8 cellular contexts compared by ENCODE assay signal in genomic region chr3:185823280-185824044, GRCh38. TPM values are rescaled to one million over a fixed set of nuclear protein-coding genes. Genes with fewer than 3 reads are reported as not detected.
A peak's percentile ranks its signal among the peaks of the same experiment; 100 is the strongest.
DNase-seq lines count a peak whose midpoint lies in the region; ATAC-seq, FAIRE-seq and TF ChIP-seq lines count a peak whose summit lies in the region.

No MANE protein-coding gene starts in this region.

- H3K9me2 ChIP-seq in SK-N-SH: no peaks in the 10 kb centered on the region

- TF ChIP-seq RAD21 in SK-N-SH (IDR thresholded peaks at IDR 0.05; ENCODE audit: low read length) (no peak), HepG2 (CRISPR knock-in tag; IDR thresholded peaks at IDR 0.05) (no peak)

- TF ChIP-seq CTCF in A673 (conservative IDR thresholded peaks at IDR 0.05; ENCODE audit: low read depth, low read length): peak; percentile 42
- TF ChIP-seq CTCF in GM20000 (IDR thresholded peaks at IDR 0.05; ENCODE audit: extremely low read depth, missing control alignments): no peak
- peak; percentile 42 for TF ChIP-seq CTCF in SK-N-SH (IDR thresholded peaks at IDR 0.05)
- TF ChIP-seq CTCF in colonic mucosa (IDR thresholded peaks at IDR 0.05): no peak
- peak; percentile 36 for TF ChIP-seq CTCF in HepG2 (CRISPR knock-in tag; IDR thresholded peaks at IDR 0.05)
- TF ChIP-seq CTCF in stomach (IDR thresholded peaks at IDR 0.05): no peak

- peak overlapping the region; percentile 97 for H3K27ac ChIP-seq in A673 (ENCODE audit: low read depth, low read length, poor library complexity, severe bottlenecking)
- H3K27ac ChIP-seq in SK-N-SH (ENCODE audit: low read depth in 2 of 2, low read length in 1 of 2): peak overlapping the region; percentile 34 to 87; a peak in 3 of 4 replicates
- H3K27ac ChIP-seq in colonic mucosa: peak overlapping the region; percentile 89
- H3K27ac ChIP-seq in HepG2 (ENCODE audit: extremely low read length, insufficient read depth, low read length): peak overlapping the region; percentile 97
- H3K27ac ChIP-seq in stomach: peak overlapping the region; percentile 80 to 94 (median 89)

- H3K27me3 ChIP-seq in A673 (replicated peaks; ENCODE audit: insufficient read depth, low read depth, low read length, poor library complexity) (no peaks in the 10 kb centered on the region), SK-N-SH (ENCODE audit: insufficient read depth) (no peaks in the 10 kb centered on the region), colonic mucosa (no peaks in the 10 kb centered on the region), HepG2 (ENCODE audit: control insufficient read depth in 1 of 2, insufficient read depth in 2 of 2, low read length in 2 of 2) (no peaks in the 10 kb centered on the region; a peak in 1 of 5 replicates), stomach (peaks cover 3 to 87% (median 28%) of the 10 kb centered on the region in 3 donors)

- peak overlapping the region; percentile 97 for H3K9ac ChIP-seq in SK-N-SH
- H3K9ac ChIP-seq in colonic mucosa (ENCODE audit: low read depth in 2 of 2, low read length in 2 of 2): peak overlapping the region; percentile 86 to 88
- peak overlapping the region; percentile 97 for H3K9ac ChIP-seq in HepG2 (ENCODE audit: insufficient read depth, low read depth, low read length)

- ATAC-seq in HepG2: peak; percentile 24

- FAIRE-seq in HepG2 (lab: Jason Lieb, UNC) (no peak), HTR-8/SVneo (lab: Jason Lieb, UNC) (no peak)

- H3K9me3 ChIP-seq in A673 (ENCODE audit: low read depth, low read length, poor library complexity, severe bottlenecking) (no peaks in the 10 kb centered on the region), SK-N-SH (no peaks in the 10 kb centered on the region), colonic mucosa (no peaks in the 10 kb centered on the region), HepG2 (ENCODE audit: low read length) (no peaks in the 10 kb centered on the region), stomach (no peaks in the 10 kb centered on the region)

- POLR2A ChIA-PET in A673 (lab: Charles Lee; ENCODE audit: low non-redundant PET) (no interaction called here), SK-N-SH (lab: Yijun Ruan, JAX) (no interaction called here), HepG2 (lab: Yijun Ruan, JAX) (interaction anchor here (0.9 to 2.2 kb wide), 8 partner anchors 8 to 114 kb away, joined by 3 to 11 read pairs (median 7); partner anchors contain the start of gene TRA2B)

- peak overlapping the region; percentile 89 for H3K4me2 ChIP-seq in SK-N-SH
- H3K4me2 ChIP-seq in HepG2 (ENCODE audit: low read depth, low read length): peak overlapping the region; percentile 79

- in situ Hi-C loops in HepG2 (cut with HindIII; ENCODE audit: extremely low pct_ligation_motif_present, low pct_unique_long_range_greater_than_20kb): no loop called here

- 2% methylated on average over 30 of the region's 79 CpGs for WGBS in SK-N-SH (ENCODE audit: low lambda C conversion rate)
- under 1% methylated on average over 30 of the region's 79 CpGs for WGBS in HepG2 (ENCODE audit: low lambda C conversion rate)
- 0 to 1% (median 1%) methylated on average over 41 to 79 of the region's 79 CpGs for WGBS in stomach, 5 donors

- TF ChIP-seq EP300 in SK-N-SH (IDR thresholded peaks at IDR 0.05; ENCODE audit: borderline replicate concordance in 1 of 2, low read depth in 1 of 2, low read length in 1 of 2) (no peak), HepG2 (IDR thresholded peaks at IDR 0.05; ENCODE audit: low read depth in 2 of 2, low read length in 2 of 2) (no peak), HepG2 (CRISPR knock-in tag; IDR thresholded peaks at IDR 0.05; ENCODE audit: borderline replicate concordance) (no peak), stomach (IDR thresholded peaks at IDR 0.05) (no peak)

- H3K36me3 ChIP-seq in A673 (ENCODE audit: insufficient read depth, low read length, poor library complexity, severe bottlenecking) (no peaks in the 10 kb centered on the region), SK-N-SH (replicated peaks in 1 of 2; ENCODE audit: control insufficient read depth in 1 of 2, insufficient read depth in 2 of 2, low read length in 1 of 2) (peaks cover 2 to 14% of the 10 kb centered on the region in 2 experiments), colonic mucosa (no peaks in the 10 kb centered on the region), HepG2 (replicated peaks in 1 of 2; ENCODE audit: control insufficient read depth in 1 of 2, insufficient read depth in 2 of 2, low read length in 2 of 2) (no peaks in the 10 kb centered on the region; a peak in 1 of 5 replicates), stomach (no peaks in the 10 kb centered on the region)

- DNase-seq in A673 (ENCODE audit: low spot score) (peak; percentile 61), GM20000 (ENCODE audit: low spot score) (peak; percentile 70), SK-N-SH (peak; percentile 68), colonic mucosa (peak; percentile 57), HepG2 (ENCODE audit: low spot score) (no peak), stomach (peak; percentile 59), HTR-8/SVneo (ENCODE audit: insufficient read length, low spot score) (no peak), superior temporal gyrus (ENCODE audit: extremely low spot score) (no peak)

- H4K20me1 ChIP-seq in SK-N-SH (ENCODE audit: insufficient read depth) (peaks cover 38% of the 10 kb centered on the region), HepG2 (ENCODE audit: insufficient read depth, low read length) (peaks cover 41% of the 10 kb centered on the region)

- H3F3A ChIP-seq in SK-N-SH (replicated peaks; ENCODE audit: insufficient read depth): peaks cover 33% of the 10 kb centered on the region

- H3K4me3 ChIP-seq in A673 (ENCODE audit: low read depth, low read length, poor library complexity, severe bottlenecking): peak overlapping the region; percentile 97
- peak overlapping the region; percentile 72 to 86 for H3K4me3 ChIP-seq in SK-N-SH (ENCODE audit: low read depth in 2 of 2, low read length in 1 of 2)
- H3K4me3 ChIP-seq in colonic mucosa: peak overlapping the region; percentile 77
- peak overlapping the region; percentile 92 to 99 (median 95) for H3K4me3 ChIP-seq in HepG2 (replicated peaks in 1 of 3; ENCODE audit: insufficient read depth in 1 of 3, low read depth in 2 of 3, low read length in 3 of 3)
- peak overlapping the region; percentile 61 to 84 (median 74) for H3K4me3 ChIP-seq in stomach

- TF ChIP-seq POLR2A in HepG2 (IDR thresholded peaks at IDR 0.05; ENCODE audit: insufficient read depth in 1 of 2, low read depth in 2 of 2, low read length in 2 of 2): no peak
- TF ChIP-seq POLR2A in stomach (IDR thresholded peaks at IDR 0.05): no peak

- H2AFZ ChIP-seq in SK-N-SH (ENCODE audit: low read depth) (no peak overlapping the region), HepG2 (ENCODE audit: low read length) (no peak overlapping the region)

- CTCF ChIA-PET in A673 (lab: Charles Lee): interaction anchor here (0.7 kb wide), 1 partner anchor 163 kb away, joined by 3 read pairs; no protein-coding TSS in a partner anchor
- CTCF ChIA-PET in SK-N-SH (lab: Yijun Ruan, JAX): interaction anchor here (0.7 to 2.3 kb wide), 3 partner anchors 15 to 69 kb away, joined by 3 to 6 read pairs (median 5); no protein-coding TSS in a partner anchor
- CTCF ChIA-PET in HepG2 (lab: Yijun Ruan, JAX; ENCODE audit: low intra/inter-chr PET ratio, low total read pairs): no interaction called here

- intact Hi-C loops in A673 (cut with micrococcal nuclease; ENCODE audit: unreplicated experiment) (loop anchor here (1.0 to 5.0 kb wide), 2 partner anchors 56 to 89 kb away; no protein-coding TSS in a partner anchor), colonic mucosa (cut with DNase I) (no loop called here), HepG2 (cut with micrococcal nuclease; ENCODE audit: unreplicated experiment) (loop anchor here (5.0 kb wide), 1 partner anchor 91 kb away; no protein-coding TSS in a partner anchor), stomach (cut with DNase I; ENCODE audit: low total_unique reads) (no loop called here)

- H3K4me1 ChIP-seq in A673 (ENCODE audit: insufficient read depth, low read length, poor library complexity, severe bottlenecking) (peaks cover 36% of the 10 kb centered on the region), SK-N-SH (ENCODE audit: control insufficient read depth in 1 of 2, insufficient read depth in 2 of 2, low read depth in 1 of 2, low read length in 1 of 2) (peaks cover 12 to 19% of the 10 kb centered on the region in 2 experiments; a peak in 2 of 4 replicates), colonic mucosa (no peaks in the 10 kb centered on the region), HepG2 (ENCODE audit: insufficient read depth, low read length) (peaks cover 48% of the 10 kb centered on the region), stomach (peaks cover 13 to 42% (median 35%) of the 10 kb centered on the region in 4 donors)

- H3K79me2 ChIP-seq in SK-N-SH (ENCODE audit: insufficient read depth) (peaks cover 84% of the 10 kb centered on the region), HepG2 (ENCODE audit: insufficient read depth, low read length) (peaks cover 93% of the 10 kb centered on the region)

- BruUV-seq in A673 (replicated peaks; lab: Mats Ljungman, UMichigan) (no TSS peak), HepG2 (replicated peaks; lab: Mats Ljungman, UMichigan) (no TSS peak)

RNA-seq across cellular contexts. Expression of gene IGF2BP2, which starts 1.4 kb away (rescaled TPM):
- total RNA-seq in A673 (2021): 66.2 and 77.2 TPM in 2 replicates
- 5.4 and 5.9 TPM in 2 replicates for polyA plus RNA-seq in SK-N-SH (2012; rRNA removed)
- polyA plus RNA-seq in SK-N-SH (2012; cell fraction: cytosol; rRNA removed): 11.2 and 11.8 TPM in 2 replicates
- polyA plus RNA-seq in SK-N-SH (2012; cell fraction: nucleus; rRNA removed): 25.0 and 29.3 TPM in 2 replicates
- total RNA-seq in colonic mucosa: 10 to 100 TPM; 48.7 to 61.2 TPM
- total RNA-seq in HepG2 (2016; rRNA removed; fragmentation: Illumina TruSeq; extraction: Trizol): 46.0 and 46.3 TPM in 2 replicates
- 27.3 and 31.8 TPM in 2 replicates for total RNA-seq in HepG2 (2016; cell fraction: cytosol; rRNA removed; fragmentation: Illumina TruSeq; extraction: Trizol; ENCODE audit: low read depth)
- total RNA-seq in HepG2 (2016; cell fraction: insoluble cytoplasmic fraction; rRNA removed; fragmentation: Illumina TruSeq; extraction: Trizol): 36.6 and 47.1 TPM in 2 replicates
- 57.4 and 59.2 TPM in 2 replicates for total RNA-seq in HepG2 (2016; cell fraction: membrane; rRNA removed; fragmentation: Illumina TruSeq; extraction: Trizol)
- total RNA-seq in HepG2 (2016; cell fraction: nucleus; rRNA removed; fragmentation: Illumina TruSeq; extraction: Trizol): 59.9 and 71.5 TPM in 2 replicates
- 6.5 and 9.5 TPM in 2 replicates for polyA plus RNA-seq in HepG2 (2011; rRNA removed)
- 3.6 and 6.7 TPM in 2 replicates for polyA plus RNA-seq in HepG2 (2011; cell fraction: cytosol; rRNA removed)
- polyA plus RNA-seq in HepG2 (2011; cell fraction: nucleus; rRNA removed): 29.6 and 44.5 TPM in 2 replicates
- 93.3 and 101 TPM in 2 replicates for polyA plus RNA-seq in HepG2 (2012)
- 22.3 and 25.9 TPM in 2 replicates for polyA plus RNA-seq in HepG2 (2016; cell fraction: cytosol; fragmentation: Illumina TruSeq; extraction: Trizol; ENCODE audit: low read depth)
- polyA plus RNA-seq in HepG2 (2016; cell fraction: insoluble cytoplasmic fraction; fragmentation: Illumina TruSeq; extraction: Trizol; ENCODE audit: low read depth): 65.2 and 84.9 TPM in 2 replicates
- 59.1 and 66.3 TPM in 2 replicates for polyA plus RNA-seq in HepG2 (2016; cell fraction: membrane; fragmentation: Illumina TruSeq; extraction: Trizol; ENCODE audit: low read depth)
- polyA plus RNA-seq in HepG2 (2016; cell fraction: nucleus; fragmentation: Illumina TruSeq; extraction: Trizol; ENCODE audit: insufficient read depth, low read depth): 115 and 116 TPM in 2 replicates
- 11.7 TPM in 1 of 2 replicates, not detected in the other for polyA minus RNA-seq in HepG2 (2011; rRNA and poly(A)+ RNA removed; ENCODE audit: low replicate concordance)
- polyA minus RNA-seq in HepG2 (2011; cell fraction: cytosol; rRNA and poly(A)+ RNA removed): 13.2 and 23.5 TPM in 2 replicates
- 110 and 124 TPM in 2 replicates for polyA minus RNA-seq in HepG2 (2011; cell fraction: nucleus; rRNA and poly(A)+ RNA removed)
- 100 to 1,000 TPM in 1 of 5 donors, 10 to 100 TPM in 3, 1 to 10 TPM in 1; 4.0 to 303 (median 60.5) TPM for total RNA-seq in stomach
- polyA plus RNA-seq in stomach: 10 to 100 TPM in 1 of 3 donors, 1 to 10 TPM in 2; 4.6 to 13.4 (median 7.8) TPM

Comparison
In these comparisons a context has a peak if more than half of its experiments do, and no peak if none do; other contexts are left out.
1. DNase-seq: peak in A673 (single experiment), GM20000 (single experiment), SK-N-SH (single experiment), colonic mucosa (single experiment) and stomach (single experiment); none in HepG2 (single experiment), HTR-8/SVneo (single experiment) and superior temporal gyrus (single experiment).
2. CTCF ChIP-seq: peak in A673 (single experiment), SK-N-SH (single experiment) and HepG2 (single experiment); none in GM20000 (single experiment), colonic mucosa (single experiment) and stomach (0 of 7).
3. intact Hi-C loops: an anchor here in A673 (1.0 to 5.0 kb wide) and HepG2 (5.0 kb wide); none called in colonic mucosa and stomach.
4. Peak in every context shown above with its lines, with median percentiles within 50 percentile points of each other: H3K27ac ChIP-seq, H3K4me3 ChIP-seq and H3K9ac ChIP-seq.